ENCODE assay signal across 8 cellular contexts in the genomic region with DNA sequence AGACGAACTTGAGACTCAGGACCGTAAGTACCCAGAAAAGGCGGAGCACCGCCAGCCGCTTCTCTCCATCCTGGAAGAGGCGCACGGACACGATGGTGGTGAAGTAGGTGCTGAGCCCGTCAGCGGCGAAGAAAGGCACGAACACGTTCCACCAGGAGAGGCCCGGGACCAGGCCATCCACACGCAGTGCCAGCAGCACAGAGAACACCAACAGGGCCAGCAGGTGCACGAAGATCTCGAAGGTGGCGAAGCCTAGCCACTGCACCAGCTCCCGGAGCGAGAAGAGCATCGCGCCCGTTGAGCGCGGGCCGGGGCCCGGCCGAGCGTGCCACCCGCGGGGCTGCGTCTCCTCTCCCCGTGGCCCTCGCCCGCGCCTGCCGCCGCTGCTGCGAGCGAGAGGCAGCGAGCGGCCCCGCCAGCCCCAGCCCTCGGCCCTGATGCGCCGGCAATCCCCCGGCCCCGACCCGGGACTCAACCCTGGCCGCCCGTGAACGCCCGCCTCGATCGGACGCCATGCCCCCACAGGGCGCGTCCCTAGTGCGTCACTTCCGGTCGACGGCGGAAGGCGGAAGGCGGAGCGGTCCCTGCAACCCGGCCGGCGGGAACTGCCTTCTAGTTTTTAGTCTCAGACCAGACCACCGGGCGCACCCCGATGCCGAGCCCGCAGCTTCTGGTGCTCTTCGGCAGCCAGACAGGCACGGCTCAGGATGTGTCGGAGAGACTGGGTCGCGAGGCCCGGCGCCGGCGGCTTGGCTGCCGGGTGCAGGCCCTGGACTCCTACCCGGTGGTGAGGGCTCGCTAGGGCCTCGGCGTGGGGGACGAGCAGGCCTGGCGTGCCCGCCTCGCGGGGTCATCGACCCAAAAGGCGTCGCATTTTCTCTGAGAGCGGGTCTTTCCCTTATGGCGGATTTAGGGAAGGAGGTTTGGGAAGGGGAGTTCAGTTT. TPM values are rescaled to one million over a fixed set of nuclear protein-coding genes. Genes with fewer than 3 reads are reported as not detected.
A peak's percentile ranks its signal among the peaks of the same experiment; 100 is the strongest.
DNase-seq lines count a peak whose midpoint lies in the region; ATAC-seq and TF ChIP-seq lines count a peak whose summit lies in the region.

TSS of gene NDOR1 (plus strand) at position 575 of the 944 bp plus-strand sequence. CDS start at position 653, 78 bp downstream.
TSS of gene TMEM203 (minus strand) at position 523 of the 944 bp plus-strand sequence. CDS start at position 289, 234 bp downstream.

- H3K36me3 ChIP-seq in kidney epithelial cell (ENCODE audit: control insufficient read depth, insufficient read depth, low read length) = no peaks in the 10 kb centered on the region

- no peaks in the 10 kb centered on the region for H3K27me3 ChIP-seq in kidney epithelial cell (ENCODE audit: control insufficient read depth, insufficient read depth, low read length)

- peak; percentile 52 for ATAC-seq in HG03175 (IDR thresholded peaks at IDR 0.05; ENCODE audit: unreplicated experiment)
- no peak for ATAC-seq in HG02870 (IDR thresholded peaks at IDR 0.05; ENCODE audit: unreplicated experiment)

- TF ChIP-seq CTCF in choroid plexus epithelial cell (conservative IDR thresholded peaks at IDR 0.05; ENCODE audit: low read depth, low read length) = no peak
- no peak for TF ChIP-seq CTCF in kidney epithelial cell (IDR thresholded peaks at IDR 0.05; ENCODE audit: insufficient read depth, low read length, poor library complexity, severe bottlenecking)

- TF ChIP-seq POLR2A in GM15510 (IDR thresholded peaks at IDR 0.05; ENCODE audit: borderline replicate concordance, extremely low read depth, insufficient read length) = peak; percentile 88

- H3K4me3 ChIP-seq in choroid plexus epithelial cell (ENCODE audit: low read depth, low read length) = peak within 1 kb of the TSS; percentile 94
- H3K4me3 ChIP-seq in kidney epithelial cell (ENCODE audit: low read depth, low read length) = peak within 1 kb of the TSS; percentile 98

- peak; percentile 44 to 79 for DNase-seq in NCI-H524 (lab: John Stamatoyannopoulos, UW)
- DNase-seq in activated CD4-positive, alpha-beta T cell treated with anti-CD3 and anti-CD28 coated beads for 4 hours = peak; percentile 89 to 91
- peak; percentile 80 for DNase-seq in choroid plexus epithelial cell (ENCODE audit: low read depth)
- no peak for DNase-seq in kidney epithelial cell (ENCODE audit: low read depth)
- peak; percentile 88 to 94 (median 94) for DNase-seq in stimulated activated CD4-positive, alpha-beta T cell treated with anti-CD3 and anti-CD28 coated beads, Interleukin-12 subunit alpha, Interleukin-12 subunit beta, amount 100 ng/mL, for 48 hours (ENCODE audit: low read depth in 2 of 3, low spot score in 1 of 3)

RNA-seq across cellular contexts. Expression of gene NDOR1, which starts in this region (rescaled TPM):
- total RNA-seq in kidney epithelial cell = 19.1 and 28.6 TPM in 2 replicates

RNA-seq across cellular contexts. Expression of gene TMEM203, which starts in this region (rescaled TPM):
- total RNA-seq in kidney epithelial cell = 39.2 and 40.3 TPM in 2 replicates
